In genomic region chr4:105145913-105146285, GRCh38 we compare ENCODE assay signal across 2 cellular contexts.
TF ChIP-seq lines count a peak whose summit lies in the region.

No MANE protein-coding gene starts in this region.

TF ChIP-seq in A549, 52 proteins besides CTCF, POLR2A, EP300 and RAD21:
- TF ChIP-seq BHLHE40 (IDR thresholded peaks at IDR 0.05; ENCODE audit: low read depth, low read length) (no peak), MYC (IDR thresholded peaks at IDR 0.05; ENCODE audit: borderline replicate concordance, low read length) (no peak), NR3C1 (IDR thresholded peaks at IDR 0.05) (no peak), HOXA7 (CRISPR knock-in tag; IDR thresholded peaks at IDR 0.05) (no peak), TFCP2L1 (CRISPR knock-in tag; IDR thresholded peaks at IDR 0.05) (no peak), CHD2 (IDR thresholded peaks at IDR 0.05; ENCODE audit: low read length, partially characterized antibody) (no peak), HMGXB4 (CRISPR knock-in tag; IDR thresholded peaks at IDR 0.05; ENCODE audit: borderline replicate concordance) (no peak), E2F6 (IDR thresholded peaks at IDR 0.05; ENCODE audit: borderline replicate concordance, low read depth) (0 out of 2 replicates have a peak, but pooled peaks have one; percentile 20)

TF ChIP-seq in H1, 55 proteins besides CTCF, POLR2A, EP300 and RAD21:
- TF ChIP-seq PHF8 (conservative IDR thresholded peaks at IDR 0.05; ENCODE audit: low read depth, low read length): no peak
- TF ChIP-seq YY1 (IDR thresholded peaks at IDR 0.05; ENCODE audit: low read depth, low read length): no peak
- 0 out of 2 replicates have a peak, but pooled peaks have one; percentile 79 for TF ChIP-seq RXRA (IDR thresholded peaks at IDR 0.05; ENCODE audit: insufficient read depth, low read depth, low read length)
- peak; percentile 46 for TF ChIP-seq EZH2 (IDR thresholded peaks at IDR 0.05; ENCODE audit: low read depth, low read length, severe bottlenecking)
- no peak for TF ChIP-seq NANOG (IDR thresholded peaks at IDR 0.05; ENCODE audit: insufficient read depth, low read depth, low read length, poor library complexity, severe bottlenecking)
- TF ChIP-seq TEAD4 (IDR thresholded peaks at IDR 0.05; ENCODE audit: low read depth, low read length): no peak
- no peak for TF ChIP-seq SP1 (IDR thresholded peaks at IDR 0.05; ENCODE audit: low read depth, low read length)
- TF ChIP-seq RNF2 (IDR thresholded peaks at IDR 0.05; ENCODE audit: borderline replicate concordance, low read depth, low read length, missing control alignments, poor library complexity, severe bottlenecking): peak; percentile 48
- TF ChIP-seq BCL11A (IDR thresholded peaks at IDR 0.05; ENCODE audit: low read depth in 2 of 2, low read length in 2 of 2): no peak
- no peak for TF ChIP-seq TAF1 (IDR thresholded peaks at IDR 0.05; ENCODE audit: low read depth, low read length)
- no peak for TF ChIP-seq TBP (IDR thresholded peaks at IDR 0.05; ENCODE audit: low read depth, low read length)
- TF ChIP-seq SP2 (IDR thresholded peaks at IDR 0.05; ENCODE audit: low read length): no peak
- no peak for TF ChIP-seq ATF3 (IDR thresholded peaks at IDR 0.05; ENCODE audit: insufficient read depth, low read depth, low read length)
- peak; percentile 61; the same call in 1 of the 2 replicates for TF ChIP-seq POLR2AphosphoS5 (IDR thresholded peaks at IDR 0.05; ENCODE audit: low read depth, low read length)
- no peak for TF ChIP-seq FOSL1 (IDR thresholded peaks at IDR 0.05; ENCODE audit: insufficient read depth, low read depth, low read length)
- TF ChIP-seq MAX (IDR thresholded peaks at IDR 0.05): 0 out of 2 replicates have a peak, but pooled peaks have one; percentile 39
- no peak for TF ChIP-seq JUN (IDR thresholded peaks at IDR 0.05; ENCODE audit: low read depth, low read length)
